22 cellular contexts compared by ENCODE assay signal in the genomic region with DNA sequence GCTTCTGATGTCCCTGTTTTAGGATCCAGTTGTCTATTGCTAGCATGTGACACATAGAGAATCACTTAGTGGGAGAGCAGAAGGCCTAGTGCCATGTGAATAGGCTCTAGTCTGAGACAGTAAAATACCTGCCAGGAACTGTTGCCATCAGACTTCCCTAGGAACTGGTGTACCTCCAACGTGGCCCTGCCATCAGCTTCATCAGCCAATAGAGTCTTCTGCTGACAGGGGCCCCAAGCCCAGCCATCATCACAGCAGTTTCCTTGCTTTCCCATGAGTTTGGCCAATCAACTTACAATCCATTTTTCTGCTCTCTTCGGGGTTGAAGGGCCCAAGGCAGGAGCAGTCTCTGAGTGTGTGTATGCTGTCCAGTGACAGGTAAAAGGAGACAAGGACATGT.
DNase-seq lines count a peak whose midpoint lies in the region; ATAC-seq and TF ChIP-seq lines count a peak whose summit lies in the region.
"Had no signal": no experiment of that assay in that cellular context is flagged by ENCODE, and none has a peak within 500 bp of the region (broad histone marks: within the 10 kb centered on the region; RNA-seq: fewer than 3 reads in every experiment).

No MANE protein-coding gene starts in this region.

- no peaks in the 10 kb centered on the region for H3K9me3 ChIP-seq in Peyer's patch
- H3K9me3 ChIP-seq in esophagus squamous epithelium = no peaks in the 10 kb centered on the region
- no peaks in the 10 kb centered on the region for H3K9me3 ChIP-seq in transverse colon
- H3K9me3 ChIP-seq: MG63 had no signal

- H3K27ac ChIP-seq in Peyer's patch = peak overlapping the region; percentile 27 to 64 (median 53)
- H3K27ac ChIP-seq in esophagus squamous epithelium = peak overlapping the region in 3 of 4 donors; percentile 40 to 76 (median 59)
- peak overlapping the region; percentile 27 to 61 (median 32) for H3K27ac ChIP-seq in transverse colon
- H3K27ac ChIP-seq: PC-9 had no signal

- no peak overlapping the region for H3K4me3 Mint-ChIP-seq in osteocyte (ENCODE audit: unreplicated experiment)
- H3K4me3 Mint-ChIP-seq: activated CD4-positive, alpha-beta memory T cell treated with anti-CD3 and anti-CD28 coated beads, Interleukin-2, amount 10 ng/mL, durations not matched to agents 7 days and 5 days; CD4-positive, alpha-beta T cell; stimulated activated memory B cell treated with anti-CD40 and anti-IgM and Interleukin-4, amounts not matched to agents 10 μg/mL and 1 μg/mL and 100 μg/mL, for 72 hours had no signal

- H3K9me3 Mint-ChIP-seq in osteocyte (ENCODE audit: unreplicated experiment) = no peaks in the 10 kb centered on the region
- H3K9me3 Mint-ChIP-seq: activated CD4-positive, alpha-beta memory T cell treated with anti-CD3 and anti-CD28 coated beads, Interleukin-2, amount 10 ng/mL, durations not matched to agents 7 days and 5 days; CD4-positive, alpha-beta T cell; stimulated activated memory B cell treated with anti-CD40 and anti-IgM and Interleukin-4, amounts not matched to agents 10 μg/mL and 1 μg/mL and 100 μg/mL, for 72 hours had no signal

- no peak for DNase-seq in Peyer's patch
- DNase-seq in esophagus squamous epithelium (lab: John Stamatoyannopoulos, UW) = no peak
- DNase-seq in osteocyte (ENCODE audit: extremely low spot score, unreplicated experiment) = no peak
- no peak for DNase-seq in transverse colon
- no peak for DNase-seq in NCI-H1436 treated with DMSO at 0.1 percent for 48 hours (lab: John Stamatoyannopoulos, UW)
- DNase-seq in SHP77 treated with DMSO at 0.1 percent for 48 hours (lab: John Stamatoyannopoulos, UW) = no peak
- DNase-seq: activated CD4-positive, alpha-beta memory T cell treated with anti-CD3 and anti-CD28 coated beads, Interleukin-2, amount 10 ng/mL, durations not matched to agents 7 days and 5 days; activated gamma-delta T cell; CD4-positive, alpha-beta T cell; cortex of kidney; mesendoderm; MG63; NCI-H1417; NCI-H510A; NK-92 treated with Interleukin-12 subunit alpha and Interleukin-12 subunit beta, amount 100 ng/mL, for 24 hours; PC-9; SHP77; stimulated activated CD4-positive, alpha-beta T cell treated with anti-CD3 and anti-CD28 coated beads, Interleukin-2, amount 100 ng/mL, for 48 hours had no signal

- no peak for TF ChIP-seq POLR2A in Peyer's patch (IDR thresholded peaks at IDR 0.05)
- TF ChIP-seq POLR2A in esophagus squamous epithelium (IDR thresholded peaks at IDR 0.05) = no peak
- TF ChIP-seq POLR2A in transverse colon (IDR thresholded peaks at IDR 0.05) = no peak

- TF ChIP-seq EP300 in transverse colon (IDR thresholded peaks at IDR 0.05; ENCODE audit: low read depth) = no peak

- intact Hi-C loops in esophagus squamous epithelium (cut with DNase I) = no loop called here
- intact Hi-C loops in transverse colon (cut with DNase I; ENCODE audit: low total_unique reads) = no loop called here

- H3K36me3 ChIP-seq in Peyer's patch (no peaks in the 10 kb centered on the region), esophagus squamous epithelium (no peaks in the 10 kb centered on the region), transverse colon (no peaks in the 10 kb centered on the region)
- H3K36me3 ChIP-seq: MG63 had no signal

- 58 to 70% methylated on average over 1 to 2 of the region's 2 CpGs for WGBS in esophagus squamous epithelium, 2 donors
- 50 to 73% methylated on average over 2 of the region's 2 CpGs for WGBS in transverse colon (ENCODE audit: low coverage in 1 of 2), 2 donors

- TF ChIP-seq CTCF in Peyer's patch (IDR thresholded peaks at IDR 0.05) (no peak), esophagus squamous epithelium (IDR thresholded peaks at IDR 0.05) (no peak), osteocyte (IDR thresholded peaks at IDR 0.05) (no peak), transverse colon (IDR thresholded peaks at IDR 0.05) (no peak)

- in situ Hi-C loops in transverse colon (cut with MboI; ENCODE audit: low pct_ligation_motif_present in 1 of 4, low pct_unique_long_range_greater_than_20kb in 1 of 4, low sequenced_read_pairs in 3 of 4) = no loop called here

- ATAC-seq in HG02759 (IDR thresholded peaks at IDR 0.05; ENCODE audit: unreplicated experiment) = no peak
- ATAC-seq in GM19397 (IDR thresholded peaks at IDR 0.05; ENCODE audit: unreplicated experiment) = no peak
- ATAC-seq: esophagus mucosa; stimulated activated memory B cell treated with anti-CD40 and anti-IgM and Interleukin-4, amounts not matched to agents 10 μg/mL and 1 μg/mL and 100 μg/mL, for 72 hours had no signal

- H3K4me1 ChIP-seq in Peyer's patch (peaks cover 0 to 4% (median 0%) of the 10 kb centered on the region in 4 donors), esophagus squamous epithelium (peaks cover 0 to 22% (median 6%) of the 10 kb centered on the region in 3 donors), transverse colon (peaks cover 0 to 11% (median 0%) of the 10 kb centered on the region in 4 donors)

- no peaks in the 10 kb centered on the region for H3K36me3 Mint-ChIP-seq in osteocyte (ENCODE audit: unreplicated experiment)
- H3K36me3 Mint-ChIP-seq: stimulated activated memory B cell treated with anti-CD40 and anti-IgM and Interleukin-4, amounts not matched to agents 10 μg/mL and 1 μg/mL and 100 μg/mL, for 72 hours had no signal

- peaks cover 48% of the 10 kb centered on the region for H3K4me1 Mint-ChIP-seq in osteocyte (ENCODE audit: unreplicated experiment)
- H3K4me1 Mint-ChIP-seq: activated CD4-positive, alpha-beta memory T cell treated with anti-CD3 and anti-CD28 coated beads, Interleukin-2, amount 10 ng/mL, durations not matched to agents 7 days and 5 days; stimulated activated memory B cell treated with anti-CD40 and anti-IgM and Interleukin-4, amounts not matched to agents 10 μg/mL and 1 μg/mL and 100 μg/mL, for 72 hours had no signal

- H3K27ac Mint-ChIP-seq in osteocyte (ENCODE audit: unreplicated experiment) = peak overlapping the region; percentile 86
- H3K27ac Mint-ChIP-seq: activated CD4-positive, alpha-beta memory T cell treated with anti-CD3 and anti-CD28 coated beads, Interleukin-2, amount 10 ng/mL, durations not matched to agents 7 days and 5 days; CD4-positive, alpha-beta T cell; stimulated activated memory B cell treated with anti-CD40 and anti-IgM and Interleukin-4, amounts not matched to agents 10 μg/mL and 1 μg/mL and 100 μg/mL, for 72 hours had no signal

- H3K4me3 ChIP-seq in Peyer's patch = no peak overlapping the region
- H3K4me3 ChIP-seq in esophagus squamous epithelium = no peak overlapping the region
- H3K4me3 ChIP-seq in transverse colon = no peak overlapping the region
- H3K4me3 ChIP-seq: MG63, PC-9 had no signal

- H3K27me3 ChIP-seq in Peyer's patch (no peaks in the 10 kb centered on the region), esophagus squamous epithelium (no peaks in the 10 kb centered on the region), transverse colon (no peaks in the 10 kb centered on the region)

- no peaks in the 10 kb centered on the region for H3K27me3 Mint-ChIP-seq in osteocyte (ENCODE audit: unreplicated experiment)
- H3K27me3 Mint-ChIP-seq: stimulated activated memory B cell treated with anti-CD40 and anti-IgM and Interleukin-4, amounts not matched to agents 10 μg/mL and 1 μg/mL and 100 μg/mL, for 72 hours had no signal
